In the genomic region with DNA sequence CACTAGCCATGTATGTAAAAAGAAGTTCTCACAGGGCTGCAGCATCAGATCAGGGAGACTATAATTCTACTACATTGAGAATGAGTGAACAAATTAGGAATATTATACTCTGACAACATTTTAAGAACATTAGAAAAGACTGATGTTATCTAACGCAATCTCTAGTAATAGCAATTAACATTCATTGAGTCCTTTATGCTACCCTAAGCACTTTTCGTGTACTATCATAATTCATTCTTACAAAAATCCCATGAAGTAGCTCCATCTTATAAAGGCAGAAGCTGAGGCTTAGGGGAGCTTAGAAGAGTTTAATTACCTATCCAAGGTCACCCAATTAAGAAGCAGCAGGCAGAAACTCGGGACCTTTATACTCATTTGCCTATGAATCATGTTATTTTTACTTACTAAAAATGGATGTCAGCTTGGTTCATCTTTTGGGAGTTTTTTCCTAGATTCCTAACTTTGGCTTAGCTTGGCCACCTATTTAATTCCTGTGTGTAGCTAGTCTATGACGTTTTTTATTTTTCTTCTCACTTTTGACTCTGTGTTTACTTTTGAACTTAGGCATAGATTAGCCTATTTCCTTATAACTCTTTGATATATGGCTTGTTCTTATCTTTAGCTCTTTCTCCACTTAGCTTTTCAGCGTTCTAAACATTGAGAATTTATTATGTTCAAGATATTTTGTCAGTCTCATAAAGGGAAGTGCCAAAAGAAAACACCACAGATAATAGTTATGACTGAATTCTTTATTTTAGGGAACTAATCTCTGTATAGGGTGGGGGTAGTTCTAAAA, we compare ENCODE assay signal across 1 cellular context.
TF ChIP-seq lines count a peak whose summit lies in the region.

No MANE protein-coding gene starts in this region.

TF ChIP-seq in K562, 482 proteins besides CTCF, POLR2A, EP300 and RAD21 (continued from another document):
- TF ChIP-seq, protein P1, sequence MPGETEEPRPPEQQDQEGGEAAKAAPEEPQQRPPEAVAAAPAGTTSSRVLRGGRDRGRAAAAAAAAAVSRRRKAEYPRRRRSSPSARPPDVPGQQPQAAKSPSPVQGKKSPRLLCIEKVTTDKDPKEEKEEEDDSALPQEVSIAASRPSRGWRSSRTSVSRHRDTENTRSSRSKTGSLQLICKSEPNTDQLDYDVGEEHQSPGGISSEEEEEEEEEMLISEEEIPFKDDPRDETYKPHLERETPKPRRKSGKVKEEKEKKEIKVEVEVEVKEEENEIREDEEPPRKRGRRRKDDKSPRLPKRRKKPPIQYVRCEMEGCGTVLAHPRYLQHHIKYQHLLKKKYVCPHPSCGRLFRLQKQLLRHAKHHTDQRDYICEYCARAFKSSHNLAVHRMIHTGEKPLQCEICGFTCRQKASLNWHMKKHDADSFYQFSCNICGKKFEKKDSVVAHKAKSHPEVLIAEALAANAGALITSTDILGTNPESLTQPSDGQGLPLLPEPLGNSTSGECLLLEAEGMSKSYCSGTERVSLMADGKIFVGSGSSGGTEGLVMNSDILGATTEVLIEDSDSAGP (CRISPR knock-in tag; IDR thresholded peaks at IDR 0.05): no peak
- no peak for TF ChIP-seq MYBL2 (IDR thresholded peaks at IDR 0.05; ENCODE audit: low read depth)
- no peak for TF ChIP-seq MYBL2 (CRISPR knock-in tag; IDR thresholded peaks at IDR 0.05; ENCODE audit: borderline replicate concordance)
- TF ChIP-seq HNRNPLL (IDR thresholded peaks at IDR 0.05; ENCODE audit: low read depth, low read length, poor library complexity, severe bottlenecking): no peak
- TF ChIP-seq, protein P2, sequence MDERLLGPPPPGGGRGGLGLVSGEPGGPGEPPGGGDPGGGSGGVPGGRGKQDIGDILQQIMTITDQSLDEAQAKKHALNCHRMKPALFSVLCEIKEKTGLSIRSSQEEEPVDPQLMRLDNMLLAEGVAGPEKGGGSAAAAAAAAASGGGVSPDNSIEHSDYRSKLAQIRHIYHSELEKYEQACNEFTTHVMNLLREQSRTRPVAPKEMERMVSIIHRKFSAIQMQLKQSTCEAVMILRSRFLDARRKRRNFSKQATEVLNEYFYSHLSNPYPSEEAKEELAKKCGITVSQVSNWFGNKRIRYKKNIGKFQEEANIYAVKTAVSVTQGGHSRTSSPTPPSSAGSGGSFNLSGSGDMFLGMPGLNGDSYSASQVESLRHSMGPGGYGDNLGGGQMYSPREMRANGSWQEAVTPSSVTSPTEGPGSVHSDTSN (CRISPR knock-in tag; IDR thresholded peaks at IDR 0.05; ENCODE audit: low read depth): no peak
- TF ChIP-seq, protein P2 (tag; conservative IDR thresholded peaks at IDR 0.05; ENCODE audit: low read depth): peak; percentile 94
- TF ChIP-seq, protein P3, sequence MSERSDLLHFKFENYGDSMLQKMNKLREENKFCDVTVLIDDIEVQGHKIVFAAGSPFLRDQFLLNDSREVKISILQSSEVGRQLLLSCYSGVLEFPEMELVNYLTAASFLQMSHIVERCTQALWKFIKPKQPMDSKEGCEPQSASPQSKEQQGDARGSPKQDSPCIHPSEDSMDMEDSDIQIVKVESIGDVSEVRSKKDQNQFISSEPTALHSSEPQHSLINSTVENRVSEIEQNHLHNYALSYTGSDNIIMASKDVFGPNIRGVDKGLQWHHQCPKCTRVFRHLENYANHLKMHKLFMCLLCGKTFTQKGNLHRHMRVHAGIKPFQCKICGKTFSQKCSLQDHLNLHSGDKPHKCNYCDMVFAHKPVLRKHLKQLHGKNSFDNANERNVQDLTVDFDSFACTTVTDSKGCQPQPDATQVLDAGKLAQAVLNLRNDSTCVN (CRISPR knock-in tag; IDR thresholded peaks at IDR 0.05): no peak
- TF ChIP-seq RAD51 (IDR thresholded peaks at IDR 0.05; ENCODE audit: borderline replicate concordance, low read depth): no peak
- no peak for TF ChIP-seq FOXA1 (IDR thresholded peaks at IDR 0.05; ENCODE audit: borderline replicate concordance)
- TF ChIP-seq JUND (IDR thresholded peaks at IDR 0.05; ENCODE audit: borderline replicate concordance, low read depth, low read length): no peak
- no peak for TF ChIP-seq JUND (tag; IDR thresholded peaks at IDR 0.05; ENCODE audit: borderline replicate concordance, low read depth, low read length)
- TF ChIP-seq MAFK (IDR thresholded peaks at IDR 0.05; ENCODE audit: low read length): peak; percentile 47; the same call in 1 of the 2 replicates
- TF ChIP-seq ZBTB7A (IDR thresholded peaks at IDR 0.05; ENCODE audit: borderline replicate concordance, control insufficient read depth, low read depth, low read length): no peak
- TF ChIP-seq HSF4 (CRISPR knock-in tag; IDR thresholded peaks at IDR 0.05; ENCODE audit: borderline replicate concordance): no peak
- TF ChIP-seq ZNF224 (CRISPR knock-in tag; IDR thresholded peaks at IDR 0.05): no peak
- TF ChIP-seq FOXA3 (CRISPR knock-in tag; conservative IDR thresholded peaks at IDR 0.05 in 1 of 2, IDR thresholded peaks at IDR 0.05 in 1 of 2): peak in 1 of 2 experiments; percentile 70; a peak in 2 of 4 replicates
- TF ChIP-seq POLR2G (IDR thresholded peaks at IDR 0.05; ENCODE audit: low read depth, low read length): no peak
- TF ChIP-seq, protein P4, sequence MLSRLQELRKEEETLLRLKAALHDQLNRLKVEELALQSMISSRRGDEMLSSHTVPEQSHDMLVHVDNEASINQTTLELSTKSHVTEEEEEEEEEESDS (CRISPR knock-in tag; IDR thresholded peaks at IDR 0.05): no peak
- TF ChIP-seq NEUROD1 (IDR thresholded peaks at IDR 0.05; ENCODE audit: borderline replicate concordance, low read depth, low read length, partially characterized antibody): no peak
- no peak for TF ChIP-seq CHD1 (IDR thresholded peaks at IDR 0.05; ENCODE audit: low read length)
- TF ChIP-seq, protein P5, sequence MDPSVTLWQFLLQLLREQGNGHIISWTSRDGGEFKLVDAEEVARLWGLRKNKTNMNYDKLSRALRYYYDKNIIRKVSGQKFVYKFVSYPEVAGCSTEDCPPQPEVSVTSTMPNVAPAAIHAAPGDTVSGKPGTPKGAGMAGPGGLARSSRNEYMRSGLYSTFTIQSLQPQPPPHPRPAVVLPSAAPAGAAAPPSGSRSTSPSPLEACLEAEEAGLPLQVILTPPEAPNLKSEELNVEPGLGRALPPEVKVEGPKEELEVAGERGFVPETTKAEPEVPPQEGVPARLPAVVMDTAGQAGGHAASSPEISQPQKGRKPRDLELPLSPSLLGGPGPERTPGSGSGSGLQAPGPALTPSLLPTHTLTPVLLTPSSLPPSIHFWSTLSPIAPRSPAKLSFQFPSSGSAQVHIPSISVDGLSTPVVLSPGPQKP (CRISPR knock-in tag; IDR thresholded peaks at IDR 0.05): no peak
- TF ChIP-seq ZNF584 (CRISPR knock-in tag; IDR thresholded peaks at IDR 0.05; ENCODE audit: low read depth): no peak
- no peak for TF ChIP-seq TAF15 (IDR thresholded peaks at IDR 0.05; ENCODE audit: low read depth, low read length)
- TF ChIP-seq EWSR1 (IDR thresholded peaks at IDR 0.05; ENCODE audit: borderline replicate concordance, low read depth, partially characterized antibody): no peak
- TF ChIP-seq, protein P6, sequence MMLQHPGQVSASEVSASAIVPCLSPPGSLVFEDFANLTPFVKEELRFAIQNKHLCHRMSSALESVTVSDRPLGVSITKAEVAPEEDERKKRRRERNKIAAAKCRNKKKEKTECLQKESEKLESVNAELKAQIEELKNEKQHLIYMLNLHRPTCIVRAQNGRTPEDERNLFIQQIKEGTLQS (IDR thresholded peaks at IDR 0.05): no peak
- TF ChIP-seq, protein P6 (CRISPR knock-in tag; conservative IDR thresholded peaks at IDR 0.05): no peak
- no peak for TF ChIP-seq ZKSCAN1 (IDR thresholded peaks at IDR 0.05; ENCODE audit: low read depth, low read length)
- no peak for TF ChIP-seq SREBF2 (CRISPR knock-in tag; IDR thresholded peaks at IDR 0.05)
- TF ChIP-seq MEIS2 (IDR thresholded peaks at IDR 0.05; ENCODE audit: partially characterized antibody): peak; percentile 69
- TF ChIP-seq GATA2 (CRISPR knock-in tag; IDR thresholded peaks at IDR 0.05): no peak
- TF ChIP-seq YBX1 (IDR thresholded peaks at IDR 0.05): no peak
- TF ChIP-seq, protein P7, sequence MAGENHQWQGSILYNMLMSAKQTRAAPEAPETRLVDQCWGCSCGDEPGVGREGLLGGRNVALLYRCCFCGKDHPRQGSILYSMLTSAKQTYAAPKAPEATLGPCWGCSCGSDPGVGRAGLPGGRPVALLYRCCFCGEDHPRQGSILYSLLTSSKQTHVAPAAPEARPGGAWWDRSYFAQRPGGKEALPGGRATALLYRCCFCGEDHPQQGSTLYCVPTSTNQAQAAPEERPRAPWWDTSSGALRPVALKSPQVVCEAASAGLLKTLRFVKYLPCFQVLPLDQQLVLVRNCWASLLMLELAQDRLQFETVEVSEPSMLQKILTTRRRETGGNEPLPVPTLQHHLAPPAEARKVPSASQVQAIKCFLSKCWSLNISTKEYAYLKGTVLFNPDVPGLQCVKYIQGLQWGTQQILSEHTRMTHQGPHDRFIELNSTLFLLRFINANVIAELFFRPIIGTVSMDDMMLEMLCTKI (IDR thresholded peaks at IDR 0.05; ENCODE audit: partially characterized antibody): no peak
- no peak for TF ChIP-seq ZNF324 (CRISPR knock-in tag; IDR thresholded peaks at IDR 0.05)
- TF ChIP-seq MAFF (IDR thresholded peaks at IDR 0.05; ENCODE audit: low read length): peak; percentile 29; the same call in 1 of the 2 replicates
- TF ChIP-seq SREBF1 (IDR thresholded peaks at IDR 0.05; ENCODE audit: borderline replicate concordance, low read depth, low read length): no peak
- TF ChIP-seq RBM34 (IDR thresholded peaks at IDR 0.05; ENCODE audit: borderline replicate concordance, insufficient read depth, low read length): no peak
TF ChIP-seq in K562: peak in this region for 6.
